Comparison of ENCODE assay signal across 27 cellular contexts in the genomic region with DNA sequence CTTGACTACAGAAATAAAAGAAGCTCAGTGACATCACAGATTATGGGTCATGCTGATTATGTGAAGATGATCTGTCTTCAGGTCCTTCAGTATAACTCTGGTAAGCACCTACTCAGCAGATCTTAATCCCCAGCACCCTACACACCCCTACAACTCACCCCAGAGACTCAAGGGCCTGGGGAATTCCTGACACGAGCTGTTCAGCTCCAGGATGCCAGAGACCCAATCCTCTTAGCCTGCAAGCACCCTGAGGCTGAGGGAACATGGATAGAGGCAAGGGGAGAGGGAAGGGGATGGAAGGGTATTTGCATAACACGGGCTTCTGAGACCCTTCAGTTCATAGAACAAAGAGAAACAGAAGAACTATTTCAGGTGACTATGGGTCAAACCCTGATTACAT.
"Had no signal": no experiment of that assay in that cellular context is flagged by ENCODE, and none has a peak within 500 bp of the region (broad histone marks: within the 10 kb centered on the region; RNA-seq: fewer than 3 reads in every experiment).

No MANE protein-coding gene starts in this region.

- H3K9me3 ChIP-seq: esophagus muscularis mucosa, gastrocnemius medialis, pancreas, stomach, suprapubic skin, tibial nerve had no signal

- H3K27me3 Mint-ChIP-seq: activated naive CD4-positive, alpha-beta T cell treated with anti-CD3 and anti-CD28 coated beads, Interleukin-2, amount 10 ng/mL, durations not matched to agents 7 days and 5 days; activated naive CD8-positive, alpha-beta T cell treated with anti-CD3 and anti-CD28 coated beads, Interleukin-2, amount 50 U/mL, for 24 hours; memory B cell had no signal

- H3K27ac ChIP-seq: brain microvascular endothelial cell, esophagus muscularis mucosa, gastrocnemius medialis, pancreas, stomach, suprapubic skin, tibial nerve had no signal

- H3K4me3 ChIP-seq: esophagus muscularis mucosa, gastrocnemius medialis, pancreas, stomach, suprapubic skin, tibial nerve had no signal

- FAIRE-seq: pancreas, urothelium cell line had no signal

- H3K27ac Mint-ChIP-seq: activated naive CD4-positive, alpha-beta T cell treated with anti-CD3 and anti-CD28 coated beads, Interleukin-2, amount 10 ng/mL, durations not matched to agents 7 days and 5 days; activated naive CD8-positive, alpha-beta T cell treated with anti-CD3 and anti-CD28 coated beads, Interleukin-2, amount 50 U/mL, for 24 hours; activated T-cell treated with anti-CD3 and anti-CD28 coated beads, Interleukin-2, amount 50 U/mL, for 72 hours; memory B cell; nephron had no signal

- H3K4me3 Mint-ChIP-seq: activated naive CD4-positive, alpha-beta T cell treated with anti-CD3 and anti-CD28 coated beads, Interleukin-2, amount 10 ng/mL, durations not matched to agents 7 days and 5 days; activated naive CD8-positive, alpha-beta T cell treated with anti-CD3 and anti-CD28 coated beads, Interleukin-2, amount 50 U/mL, for 24 hours; activated T-cell treated with anti-CD3 and anti-CD28 coated beads, Interleukin-2, amount 50 U/mL, for 72 hours; memory B cell; nephron had no signal

- H3K9me3 Mint-ChIP-seq: activated naive CD4-positive, alpha-beta T cell treated with anti-CD3 and anti-CD28 coated beads, Interleukin-2, amount 10 ng/mL, durations not matched to agents 7 days and 5 days; activated naive CD8-positive, alpha-beta T cell treated with anti-CD3 and anti-CD28 coated beads, Interleukin-2, amount 50 U/mL, for 24 hours; activated T-cell treated with anti-CD3 and anti-CD28 coated beads, Interleukin-2, amount 50 U/mL, for 72 hours; memory B cell had no signal

- H3K27me3 ChIP-seq: brain microvascular endothelial cell, esophagus muscularis mucosa, gastrocnemius medialis, pancreas, stomach, suprapubic skin, tibial nerve had no signal

- H3K36me3 ChIP-seq: brain microvascular endothelial cell, esophagus muscularis mucosa, gastrocnemius medialis, pancreas, tibial nerve had no signal

- DNase-seq: activated CD4-positive, alpha-beta T cell treated with anti-CD3 and anti-CD28 coated beads for 4 hours; activated CD4-positive, alpha-beta T cell treated with anti-CD3 and anti-CD28 coated beads, Interleukin-2, amount 50 U/mL, for 48 hours; activated CD4-positive, CD25-positive, alpha-beta regulatory T cell; activated effector memory CD4-positive, alpha-beta T cell treated with Interleukin-2 at 50 U/mL for 16 hours; activated naive CD4-positive, alpha-beta T cell treated with anti-CD3 and anti-CD28 coated beads, Interleukin-2, amount 10 ng/mL, durations not matched to agents 7 days and 5 days; activated naive CD8-positive, alpha-beta T cell treated with anti-CD3 and anti-CD28 coated beads, Interleukin-2, amount 50 U/mL, for 24 hours; activated T-cell treated with anti-CD3 and anti-CD28 coated beads, Interleukin-2, amount 50 U/mL, for 72 hours; aorta; brain microvascular endothelial cell; caudate nucleus; dermis blood vessel endothelial cell; effector CD8-positive, alpha-beta T cell; gastrocnemius medialis; hypothalamus; islet precursor cell; left cardiac atrium; pancreas; right cardiac atrium; stimulated activated CD4-positive, alpha-beta T cell treated with anti-CD3 and anti-CD28 coated beads, Interleukin-12 subunit alpha, Interleukin-12 subunit beta, amount 100 ng/mL, for 4 hours; stomach; T1000 had no signal

- ATAC-seq: activated naive CD8-positive, alpha-beta T cell treated with anti-CD3 and anti-CD28 coated beads, Interleukin-2, amount 50 U/mL, for 24 hours; activated T-cell treated with anti-CD3 and anti-CD28 coated beads, Interleukin-2, amount 50 U/mL, for 72 hours; gastrocnemius medialis; left cardiac atrium; pancreas; right cardiac atrium had no signal
